In genomic region chr1:45800899-45801298, GRCh38 we compare ENCODE assay signal across 21 cellular contexts.
"Had no signal": no experiment of that assay in that cellular context is flagged by ENCODE, and none has a peak within 500 bp of the region (broad histone marks: within the 10 kb centered on the region; RNA-seq: fewer than 3 reads in every experiment).

No MANE protein-coding gene starts in this region.

- H3K9me3 ChIP-seq: mucosa of descending colon, neutrophil, pancreas, right lobe of liver, stomach, thyroid gland had no signal

- ATAC-seq: left lobe of liver; mucosa of descending colon; pancreas; right lobe of liver; stimulated activated effector memory CD8-positive, alpha-beta T cell treated with anti-CD3 and anti-CD28 coated beads, Interleukin-12 subunit alpha, Interleukin-12 subunit beta, amount 100 ng/mL, for 72 hours had no signal

- H3K4me3 ChIP-seq: lung, mucosa of descending colon, pancreas, right lobe of liver, smooth muscle cell, stomach, thyroid gland had no signal

- H3K36me3 Mint-ChIP-seq: mesothelial cell of epicardium, naive B cell had no signal

- H3K4me2 ChIP-seq: smooth muscle cell had no signal

- H3K9me3 Mint-ChIP-seq: mesothelial cell of epicardium; stimulated activated effector memory CD8-positive, alpha-beta T cell treated with anti-CD3 and anti-CD28 coated beads, Interleukin-12 subunit alpha, Interleukin-12 subunit beta, amount 100 ng/mL, for 72 hours had no signal

- H3K4me3 Mint-ChIP-seq: mesothelial cell of epicardium; stimulated activated effector memory CD8-positive, alpha-beta T cell treated with anti-CD3 and anti-CD28 coated beads, Interleukin-12 subunit alpha, Interleukin-12 subunit beta, amount 100 ng/mL, for 72 hours had no signal

- FAIRE-seq: frontal cortex, keratinocyte, pancreas had no signal

- H3K27ac Mint-ChIP-seq: mesothelial cell of epicardium; naive B cell; stimulated activated effector memory CD8-positive, alpha-beta T cell treated with anti-CD3 and anti-CD28 coated beads, Interleukin-12 subunit alpha, Interleukin-12 subunit beta, amount 100 ng/mL, for 72 hours had no signal

- H3K27ac ChIP-seq: neutrophil, pancreas, right lobe of liver, stomach, thyroid gland had no signal

- H3K27me3 ChIP-seq: neutrophil, pancreas, right lobe of liver, stomach, thyroid gland had no signal

- DNase-seq: cortex of kidney; head of caudate nucleus; mesenchymal stem cell; mucosa of descending colon; naive B cell; pancreas; right lobe of liver; stimulated activated CD4-positive, alpha-beta T cell treated with anti-CD3 and anti-CD28 coated beads, Interleukin-2, amount 100 ng/mL, for 24 hours; stimulated activated CD4-positive, alpha-beta T cell treated with anti-CD3 and anti-CD28 coated beads, Interleukin-4, amount 100 ng/mL, for 24 hours; stimulated activated naive CD4-positive, alpha-beta T cell treated with Interleukin-2 at 50 U/mL for 16 hours; stomach; thyroid gland; trophoblast cell had no signal

- H3K36me3 ChIP-seq: neutrophil, pancreas, right lobe of liver, stomach, thyroid gland had no signal
